Comparison of ENCODE assay signal across 27 cellular contexts in the genomic region with DNA sequence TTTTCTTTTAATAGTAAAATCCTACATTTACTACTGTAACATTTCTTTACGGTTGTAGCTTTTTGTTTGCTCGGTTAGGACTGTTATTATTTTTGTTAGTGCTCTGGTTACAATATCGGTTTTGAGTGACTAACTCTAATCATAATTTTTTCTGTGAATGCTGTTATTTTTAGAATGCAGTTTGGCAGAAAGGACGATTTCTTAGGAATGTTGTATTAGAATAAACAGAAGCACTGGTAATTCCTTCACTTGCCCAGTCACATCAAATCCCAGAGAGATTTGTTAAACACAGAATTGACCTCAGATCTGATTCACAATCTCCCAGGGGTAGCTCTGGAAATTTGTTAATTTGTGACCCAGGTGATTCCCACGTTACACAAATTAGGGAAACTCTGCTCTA. TPM values are rescaled to one million over a fixed set of nuclear protein-coding genes. Genes with fewer than 3 reads are reported as not detected.
DNase-seq lines count a peak whose midpoint lies in the region; ATAC-seq, FAIRE-seq and TF ChIP-seq lines count a peak whose summit lies in the region.
"Had no signal": no experiment of that assay in that cellular context is flagged by ENCODE, and none has a peak within 500 bp of the region (broad histone marks: within the 10 kb centered on the region; RNA-seq: fewer than 3 reads in every experiment).

No MANE protein-coding gene starts in this region.

- H3K36me3 ChIP-seq in mammary epithelial cell (ENCODE audit: insufficient read depth, low read length) (no peaks in the 10 kb centered on the region), astrocyte (ENCODE audit: insufficient read depth, low read length) (no peaks in the 10 kb centered on the region), subcutaneous abdominal adipose tissue (ENCODE audit: control insufficient read depth in 5 of 5, insufficient read depth in 5 of 5, low read length in 5 of 5) (no peaks in the 10 kb centered on the region)
- H3K36me3 ChIP-seq: HAP-1, prostate gland had no signal

- H3K79me2 ChIP-seq in mammary epithelial cell (ENCODE audit: insufficient read depth, low read length) (no peaks in the 10 kb centered on the region), astrocyte (ENCODE audit: insufficient read depth, low read length) (no peaks in the 10 kb centered on the region)

- H3K4me3 Mint-ChIP-seq in MCF 10A (ENCODE audit: unreplicated experiment) (no peak overlapping the region), astrocyte (ENCODE audit: unreplicated experiment) (no peak overlapping the region)
- no peak overlapping the region for H3K4me3 Mint-ChIP-seq in activated CD4-positive, alpha-beta T cell treated with anti-CD3 and anti-CD28 coated beads, Interleukin-2, amount 10 ng/mL, durations not matched to agents 24 days and 14 days
- H3K4me3 Mint-ChIP-seq: activated CD8-positive, alpha-beta T cell treated with anti-CD3 and anti-CD28 coated beads, Interleukin-2, amount 10 ng/mL, durations not matched to agents 7 days and 5 days; activated T-cell treated with anti-CD3 and anti-CD28 coated beads, Interleukin-2, amount 50 U/mL, for 4 hours; CD4-positive, alpha-beta T cell; stimulated activated naive B cell treated with anti-CD40 and anti-IgM and Interleukin-4, amounts not matched to agents 10 μg/mL and 1 μg/mL and 100 μg/mL, for 72 hours; T-helper 1 cell treated with Interleukin-12 subunit alpha and Interleukin-12 subunit beta and Interleukin-4 antibody, amounts not matched to agents 30 μg/mL and 1 μg/mL, for 36 hours; WTC11 had no signal

- H3K4me1 Mint-ChIP-seq in MCF 10A (ENCODE audit: insufficient read depth, unreplicated experiment), result peaks cover 7% of the 10 kb centered on the region
- peaks cover 2% of the 10 kb centered on the region for H3K4me1 Mint-ChIP-seq in astrocyte (ENCODE audit: low read depth, unreplicated experiment)
- H3K4me1 Mint-ChIP-seq in activated CD4-positive, alpha-beta T cell treated with anti-CD3 and anti-CD28 coated beads, Interleukin-2, amount 10 ng/mL, durations not matched to agents 24 days and 14 days, result peaks cover 23% of the 10 kb centered on the region

- dilution Hi-C loops in mammary epithelial cell (cut with HindIII; ENCODE audit: low sequenced_read_pairs), result no loop called here

- CTCF ChIA-PET in MCF 10A (lab: Yijun Ruan, JAX), result interaction anchor here (0.6 to 0.9 kb wide), 3 partner anchors 75 to 114 kb away, joined by 3 to 6 read pairs (median 3); no protein-coding TSS in a partner anchor
- CTCF ChIA-PET in mammary epithelial cell (lab: Charles Lee; ENCODE audit: low non-redundant PET), result no interaction called here

- no TSS peak for BruUV-seq in MCF 10A (replicated peaks; lab: Mats Ljungman, UMichigan)
- BruUV-seq in mammary epithelial cell (replicated peaks; lab: Mats Ljungman, UMichigan), result no TSS peak

- H3K9me3 ChIP-seq in mammary epithelial cell (replicated peaks; ENCODE audit: insufficient read depth, low read length) (no peaks in the 10 kb centered on the region), astrocyte (ENCODE audit: insufficient read depth, low read depth, low read length) (no peaks in the 10 kb centered on the region), subcutaneous abdominal adipose tissue (ENCODE audit: control insufficient read depth in 5 of 5, low read length in 5 of 5) (no peaks in the 10 kb centered on the region)
- H3K9me3 ChIP-seq: HAP-1, prostate gland had no signal

- H3K27ac ChIP-seq in mammary epithelial cell (ENCODE audit: insufficient read depth, low read depth, low read length) (no peak overlapping the region), astrocyte (ENCODE audit: low read depth, low read length) (no peak overlapping the region), subcutaneous abdominal adipose tissue (ENCODE audit: low read depth, low read length) (peak overlapping the region; percentile 58)
- H3K27ac ChIP-seq: dorsolateral prefrontal cortex, prostate gland had no signal

- H2AFZ ChIP-seq in mammary epithelial cell (ENCODE audit: low read depth, low read length) (no peak overlapping the region), astrocyte (ENCODE audit: low read depth, low read length) (no peak overlapping the region)

- ATAC-seq in GM19452 (IDR thresholded peaks at IDR 0.05; ENCODE audit: unreplicated experiment), result no peak
- ATAC-seq: activated CD8-positive, alpha-beta T cell treated with anti-CD3 and anti-CD28 coated beads, Interleukin-2, amount 10 ng/mL, durations not matched to agents 7 days and 5 days; activated T-cell treated with anti-CD3 and anti-CD28 coated beads, Interleukin-2, amount 50 U/mL, for 4 hours; stimulated activated naive B cell treated with anti-CD40 and anti-IgM and Interleukin-4, amounts not matched to agents 10 μg/mL and 1 μg/mL and 100 μg/mL, for 72 hours; WTC11 had no signal

- DNase-seq in MCF 10A (ENCODE audit: unreplicated experiment), result peak; percentile 22
- no peak for DNase-seq in mammary epithelial cell
- DNase-seq in astrocyte (ENCODE audit: low read depth), result peak; percentile 25
- peak; percentile 35 for DNase-seq in fibroblast of villous mesenchyme (ENCODE audit: low read depth)
- DNase-seq in DMS 273 (lab: John Stamatoyannopoulos, UW; ENCODE audit: unreplicated experiment), result no peak
- no peak for DNase-seq in activated CD4-positive, alpha-beta T cell treated with anti-CD3 and anti-CD28 coated beads, Interleukin-2, amount 10 ng/mL, durations not matched to agents 24 days and 14 days
- DNase-seq: activated CD8-positive, alpha-beta T cell treated with anti-CD3 and anti-CD28 coated beads, Interleukin-2, amount 10 ng/mL, durations not matched to agents 7 days and 5 days; activated naive CD4-positive, alpha-beta T cell treated with anti-CD3 and anti-CD28 coated beads, Interleukin-2, amount 50 U/mL, for 16 hours; activated T-cell treated with anti-CD3 and anti-CD28 coated beads, Interleukin-2, amount 50 U/mL, for 4 hours; CD4-positive, alpha-beta T cell; dorsolateral prefrontal cortex; erythroblast; hypothalamus; KBM-7; NCI-H1048; NCI-H2081; NCI-H524; SHP77 treated with DMSO at 0.1 percent for 48 hours; stimulated activated naive B cell treated with anti-CD40 and anti-IgM and Interleukin-4, amounts not matched to agents 10 μg/mL and 1 μg/mL and 100 μg/mL, for 72 hours had no signal

- intact Hi-C loops in MCF 10A (cut with micrococcal nuclease), result no loop called here
- intact Hi-C loops in mammary epithelial cell (cut with micrococcal nuclease), result no loop called here
- intact Hi-C loops in activated CD4-positive, alpha-beta T cell treated with anti-CD3 and anti-CD28 coated beads, Interleukin-2, amount 10 ng/mL, durations not matched to agents 24 days and 14 days (cut with micrococcal nuclease), result no loop called here

- TF ChIP-seq CTCF in MCF 10A (IDR thresholded peaks at IDR 0.05; ENCODE audit: unreplicated experiment) (no peak), mammary epithelial cell (conservative IDR thresholded peaks at IDR 0.05 in 1 of 2, IDR thresholded peaks at IDR 0.05 in 1 of 2; ENCODE audit: extremely low read depth in 1 of 2, insufficient read depth in 1 of 2, low read depth in 1 of 2, low read length in 2 of 2) (no peak), astrocyte (IDR thresholded peaks at IDR 0.05; ENCODE audit: insufficient read depth, low read depth, low read length) (no peak), fibroblast of villous mesenchyme (IDR thresholded peaks at IDR 0.05; ENCODE audit: insufficient read depth, low read depth, low read length) (no peak)

- H3K4me3 ChIP-seq in mammary epithelial cell (replicated peaks in 1 of 3; ENCODE audit: insufficient read depth in 1 of 3, low read depth in 2 of 3, low read length in 3 of 3), result no peak overlapping the region
- H3K4me3 ChIP-seq in astrocyte (ENCODE audit: insufficient read depth, low read depth, low read length), result no peak overlapping the region
- no peak overlapping the region for H3K4me3 ChIP-seq in fibroblast of villous mesenchyme (ENCODE audit: low read depth, low read length)
- peak overlapping the region in 2 of 5 donors; percentile 15 to 29 for H3K4me3 ChIP-seq in subcutaneous abdominal adipose tissue (ENCODE audit: low read depth in 1 of 5, low read length in 5 of 5)
- H3K4me3 ChIP-seq: dorsolateral prefrontal cortex, HAP-1, prostate gland had no signal

- peaks cover 2% of the 10 kb centered on the region for H3K27me3 ChIP-seq in mammary epithelial cell (ENCODE audit: insufficient read depth, low read length)
- no peaks in the 10 kb centered on the region for H3K27me3 ChIP-seq in astrocyte (ENCODE audit: insufficient read depth, low read length)
- no peaks in the 10 kb centered on the region for H3K27me3 ChIP-seq in subcutaneous abdominal adipose tissue (ENCODE audit: control insufficient read depth in 5 of 5, insufficient read depth in 4 of 5, low read length in 5 of 5)
- H3K27me3 ChIP-seq: dorsolateral prefrontal cortex had no signal

- peak; percentile 60 for FAIRE-seq in astrocyte (lab: Jason Lieb, UNC)

- H3K27ac Mint-ChIP-seq in MCF 10A (ENCODE audit: low read depth, unreplicated experiment) (no peak overlapping the region), astrocyte (ENCODE audit: unreplicated experiment) (no peak overlapping the region)
- no peak overlapping the region for H3K27ac Mint-ChIP-seq in activated CD4-positive, alpha-beta T cell treated with anti-CD3 and anti-CD28 coated beads, Interleukin-2, amount 10 ng/mL, durations not matched to agents 24 days and 14 days
- H3K27ac Mint-ChIP-seq: activated CD8-positive, alpha-beta T cell treated with anti-CD3 and anti-CD28 coated beads, Interleukin-2, amount 10 ng/mL, durations not matched to agents 7 days and 5 days; CD4-positive, alpha-beta T cell; stimulated activated naive B cell treated with anti-CD40 and anti-IgM and Interleukin-4, amounts not matched to agents 10 μg/mL and 1 μg/mL and 100 μg/mL, for 72 hours; T-helper 1 cell treated with Interleukin-12 subunit alpha and Interleukin-12 subunit beta and Interleukin-4 antibody, amounts not matched to agents 30 μg/mL and 1 μg/mL, for 36 hours; WTC11 had no signal

- H3K9me3 Mint-ChIP-seq in MCF 10A (ENCODE audit: unreplicated experiment) (no peaks in the 10 kb centered on the region), astrocyte (ENCODE audit: unreplicated experiment) (no peaks in the 10 kb centered on the region)
- peaks cover 14% of the 10 kb centered on the region for H3K9me3 Mint-ChIP-seq in activated CD4-positive, alpha-beta T cell treated with anti-CD3 and anti-CD28 coated beads, Interleukin-2, amount 10 ng/mL, durations not matched to agents 24 days and 14 days
- H3K9me3 Mint-ChIP-seq: activated T-cell treated with anti-CD3 and anti-CD28 coated beads, Interleukin-2, amount 50 U/mL, for 4 hours; CD4-positive, alpha-beta T cell; WTC11 had no signal

- H3K4me2 ChIP-seq in mammary epithelial cell (ENCODE audit: insufficient read depth, low read depth, low read length) (no peak overlapping the region), astrocyte (ENCODE audit: low read length) (no peak overlapping the region)

- in situ Hi-C loops in mammary epithelial cell (cut with MboI; ENCODE audit: low sequenced_read_pairs in 2 of 2), result no loop called here

- H3K36me3 Mint-ChIP-seq in MCF 10A (ENCODE audit: insufficient read depth, unreplicated experiment) (no peaks in the 10 kb centered on the region), astrocyte (ENCODE audit: low read depth, unreplicated experiment) (no peaks in the 10 kb centered on the region)
- no peaks in the 10 kb centered on the region for H3K36me3 Mint-ChIP-seq in activated CD4-positive, alpha-beta T cell treated with anti-CD3 and anti-CD28 coated beads, Interleukin-2, amount 10 ng/mL, durations not matched to agents 24 days and 14 days (ENCODE audit: low read depth)
- H3K36me3 Mint-ChIP-seq: brain, WTC11 had no signal

- H4K20me1 ChIP-seq in mammary epithelial cell (ENCODE audit: insufficient read depth, low read length) (no peaks in the 10 kb centered on the region), astrocyte (ENCODE audit: insufficient read depth, low read length) (no peaks in the 10 kb centered on the region)

- no peaks in the 10 kb centered on the region for H3K4me1 ChIP-seq in mammary epithelial cell (ENCODE audit: insufficient read depth, low read length)
- no peaks in the 10 kb centered on the region for H3K4me1 ChIP-seq in astrocyte (ENCODE audit: insufficient read depth, low read length)
- peaks cover 0 to 12% (median 10%) of the 10 kb centered on the region in 5 donors for H3K4me1 ChIP-seq in subcutaneous abdominal adipose tissue (ENCODE audit: control insufficient read depth in 5 of 5, insufficient read depth in 5 of 5, low read length in 5 of 5)
- H3K4me1 ChIP-seq: HAP-1, prostate gland had no signal

- no peak overlapping the region for H3K9ac ChIP-seq in mammary epithelial cell (ENCODE audit: insufficient read depth, low read length)
- no peak overlapping the region for H3K9ac ChIP-seq in astrocyte (ENCODE audit: low read length)
- no peak overlapping the region for H3K9ac ChIP-seq in subcutaneous abdominal adipose tissue (ENCODE audit: low read length in 5 of 5)

- POLR2A ChIA-PET in MCF 10A (lab: Yijun Ruan, JAX), result interaction anchor here (0.6 to 1.2 kb wide), 2 partner anchors 20 to 226 kb away, joined by 3 read pairs; no protein-coding TSS in a partner anchor

- H3K27me3 Mint-ChIP-seq in MCF 10A (ENCODE audit: insufficient read depth, unreplicated experiment) (no peaks in the 10 kb centered on the region), astrocyte (ENCODE audit: low read depth, unreplicated experiment) (no peaks in the 10 kb centered on the region)
- H3K27me3 Mint-ChIP-seq in activated CD4-positive, alpha-beta T cell treated with anti-CD3 and anti-CD28 coated beads, Interleukin-2, amount 10 ng/mL, durations not matched to agents 24 days and 14 days, result peaks cover 4% of the 10 kb centered on the region
- H3K27me3 Mint-ChIP-seq: brain; CD4-positive, alpha-beta T cell; stimulated activated naive B cell treated with anti-CD40 and anti-IgM and Interleukin-4, amounts not matched to agents 10 μg/mL and 1 μg/mL and 100 μg/mL, for 72 hours had no signal

- WGBS in mammary epithelial cell (ENCODE audit: low coverage, missing lambda C conversion rate), result 38% methylated on average over 5 of the region's 5 CpGs

RNA-seq across cellular contexts. Expression of a gene that starts 21.7 kb away (rescaled TPM):
- total RNA-seq in MCF 10A (2022) (0.22 and 0.23 TPM in 2 replicates), mammary epithelial cell (not detected), astrocyte (0.14 and 1.5 TPM in 2 replicates), fibroblast of villous mesenchyme (3.0 and 3.5 TPM in 2 replicates)
- 0.02 TPM for polyA plus RNA-seq in mammary epithelial cell
- polyA minus RNA-seq in mammary epithelial cell, result not detected
- 0.56 and 0.76 TPM in 2 replicates for total RNA-seq in activated CD4-positive, alpha-beta T cell treated with anti-CD3 and anti-CD28 coated beads, Interleukin-2, amount 10 ng/mL, durations not matched to agents 24 days and 14 days
- total RNA-seq: activated CD8-positive, alpha-beta T cell treated with anti-CD3 and anti-CD28 coated beads, Interleukin-2, amount 10 ng/mL, durations not matched to agents 7 days and 5 days; CD4-positive, alpha-beta T cell had no signal
- polyA plus RNA-seq: neural cell had no signal

Comparison
In these comparisons a context has a peak if more than half of its experiments do, and no peak if none do; other contexts are left out.
1. DNase-seq: peak in MCF 10A (single experiment), astrocyte (single experiment) and fibroblast of villous mesenchyme (single experiment); none in mammary epithelial cell (single experiment), DMS 273 (single experiment) and activated CD4-positive, alpha-beta T cell treated with anti-CD3 and anti-CD28 coated beads, Interleukin-2, amount 10 ng/mL, durations not matched to agents 24 days and 14 days (single experiment).